21 cellular contexts compared by ENCODE assay signal in the genomic region with DNA sequence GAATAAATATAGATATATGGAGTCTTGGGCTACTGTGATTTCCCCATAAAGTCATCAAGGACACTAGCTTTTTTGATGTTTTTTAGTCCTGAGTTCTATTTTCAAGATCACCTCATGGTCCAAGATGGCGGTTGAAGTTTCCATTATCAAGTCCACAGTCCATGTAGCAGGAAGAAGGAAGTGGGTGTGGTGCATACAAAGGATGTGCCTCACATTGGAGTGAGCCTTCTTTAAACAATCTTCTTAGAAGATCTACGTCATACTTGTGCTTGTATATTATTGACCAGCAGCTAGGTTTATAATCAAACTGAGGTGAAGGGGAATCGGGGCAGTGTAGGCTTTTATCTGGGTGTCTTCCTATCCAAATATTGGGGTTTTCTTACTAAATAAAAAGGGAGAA.
"Had no signal": no experiment of that assay in that cellular context is flagged by ENCODE, and none has a peak within 500 bp of the region (broad histone marks: within the 10 kb centered on the region; RNA-seq: fewer than 3 reads in every experiment).

No MANE protein-coding gene starts in this region.

- H3K27ac Mint-ChIP-seq: type B pancreatic cell had no signal

- DNase-seq: colonic mucosa; dermis blood vessel endothelial cell; foreskin melanocyte; head of caudate nucleus; kidney; left cardiac atrium; left ventricle myocardium superior; mesenchymal stem cell; midbrain; naive B cell; nephron progenitor cell; stimulated activated CD4-positive, alpha-beta T cell treated with anti-CD3 and anti-CD28 coated beads, Interleukin-2, amount 100 ng/mL, for 24 hours; stimulated activated CD4-positive, alpha-beta T cell treated with anti-CD3 and anti-CD28 coated beads, Interleukin-4, amount 100 ng/mL, for 4 hours; stimulated activated naive CD4-positive, alpha-beta T cell treated with Interleukin-2 at 50 U/mL for 16 hours; thyroid gland had no signal

- H3K4me3 ChIP-seq: colonic mucosa, hepatocyte, lung, suprapubic skin, thyroid gland, vagina had no signal

- ATAC-seq: left cardiac atrium, left ventricle myocardium superior, sciatic nerve had no signal

- H3K9me3 ChIP-seq: colonic mucosa, suprapubic skin, thyroid gland, vagina had no signal

- H3K27me3 Mint-ChIP-seq: naive B cell, type B pancreatic cell had no signal

- H3K27ac ChIP-seq: colonic mucosa, suprapubic skin, thyroid gland, vagina had no signal

- H3K9me3 Mint-ChIP-seq: naive B cell, nephron progenitor cell had no signal

- H3K4me1 ChIP-seq: colonic mucosa had no signal

- H3K4me3 Mint-ChIP-seq: naive B cell, type B pancreatic cell had no signal

- H3K36me3 ChIP-seq: colonic mucosa, suprapubic skin, thyroid gland, vagina had no signal

- H3K27me3 ChIP-seq: colonic mucosa, hepatocyte, suprapubic skin, thyroid gland, vagina had no signal
